Comparison of ENCODE assay signal across 8 cellular contexts in genomic region chr1:2194319-2194897, GRCh38. TPM values are rescaled to one million over a fixed set of nuclear protein-coding genes. Genes with fewer than 3 reads are reported as not detected.
DNase-seq lines count a peak whose midpoint lies in the region; ATAC-seq and TF ChIP-seq lines count a peak whose summit lies in the region.

TSS of gene FAAP20 (minus strand) at chr1:2194772. CDS start at chr1:2194749, 23 bp downstream.

- peak within 1 kb of the TSS; percentile 82 for H3K4me2 ChIP-seq in KMS-11

- H3K36me3 ChIP-seq in KMS-11 (ENCODE audit: insufficient read depth): no peaks in the 10 kb centered on the region
- H3K36me3 ChIP-seq in right lobe of liver: no peaks in the 10 kb centered on the region

- no peaks in the 10 kb centered on the region for H4K20me1 ChIP-seq in KMS-11 (ENCODE audit: insufficient read depth)

- no peak for TF ChIP-seq CTCF in KMS-11 (conservative IDR thresholded peaks at IDR 0.05; ENCODE audit: low read depth, low read length)
- TF ChIP-seq CTCF in VCaP (conservative IDR thresholded peaks at IDR 0.05): no peak
- no peak for TF ChIP-seq CTCF in right lobe of liver (IDR thresholded peaks at IDR 0.05)

- H3K4me1 ChIP-seq in KMS-11 (ENCODE audit: low read depth, poor library complexity, severe bottlenecking): no peaks in the 10 kb centered on the region
- peaks cover 0 to 31% (median 13%) of the 10 kb centered on the region in 4 donors for H3K4me1 ChIP-seq in right lobe of liver

- ATAC-seq in GM21737 (IDR thresholded peaks at IDR 0.05; ENCODE audit: unreplicated experiment): peak; percentile 39
- peak; percentile 42 to 67 (median 58) for ATAC-seq in right lobe of liver

- H3K27me3 ChIP-seq in KMS-11 (ENCODE audit: insufficient read depth, low read depth) (peaks cover 50% of the 10 kb centered on the region), right lobe of liver (no peaks in the 10 kb centered on the region)

- intact Hi-C loops in right lobe of liver (cut with DNase I): loop anchor here in 1 of 2 donors (2.0 kb wide), 1 partner anchor 186 kb away; no protein-coding TSS in a partner anchor

- H3K9ac ChIP-seq in KMS-11: no peak within 1 kb of the TSS; the same call in 1 of the 2 replicates

- H3K4me3 ChIP-seq in KMS-11 (IDR thresholded peaks at IDR 0.05; ENCODE audit: insufficient read depth, low read depth, low read length): no peak within 1 kb of the TSS
- peak within 1 kb of the TSS; percentile 60 to 66 (median 63) for H3K4me3 ChIP-seq in right lobe of liver

- DNase-seq in DMS 273 (lab: John Stamatoyannopoulos, UW; ENCODE audit: unreplicated experiment) (peak; percentile 84), DMS 273 treated with DMSO at 0.1 percent for 48 hours (lab: John Stamatoyannopoulos, UW) (no peak), dermis microvascular lymphatic vessel endothelial cell (ENCODE audit: low read depth in 2 of 2) (peak in 1 of 2 donors; percentile 65), right lobe of liver (peak in 1 of 3 donors; percentile 78)
- peak; percentile 49 to 69 (median 50) for DNase-seq in stimulated activated CD4-positive, alpha-beta T cell treated with anti-CD3 and anti-CD28 coated beads, TNF-alpha, amount 100 ng/mL, for 48 hours (ENCODE audit: low read depth in 3 of 3)

- no peaks in the 10 kb centered on the region for H3K9me3 ChIP-seq in right lobe of liver

- H2AFZ ChIP-seq in KMS-11 (ENCODE audit: low read depth): peak within 1 kb of the TSS; percentile 85

- WGBS in right lobe of liver (ENCODE audit: insufficient coverage, low coverage, low lambda C conversion rate, missing lambda C conversion rate): 3% methylated on average over 7 of the region's 63 CpGs

- no peaks in the 10 kb centered on the region for H3K79me2 ChIP-seq in KMS-11 (ENCODE audit: insufficient read depth, low read depth)

- 0 out of 2 replicates have a peak within 1 kb of the TSS, but pooled peaks have one; percentile 11 for H3K27ac ChIP-seq in KMS-11
- H3K27ac ChIP-seq in VCaP: peak within 1 kb of the TSS; percentile 97
- peak within 1 kb of the TSS; percentile 72 to 89 (median 82) for H3K27ac ChIP-seq in right lobe of liver

- no peak for TF ChIP-seq POLR2A in right lobe of liver (IDR thresholded peaks at IDR 0.05)

RNA-seq across cellular contexts. Expression of gene FAAP20, which starts in this region (rescaled TPM):
- 10.3 and 20.9 TPM in 2 replicates for total RNA-seq in dermis microvascular lymphatic vessel endothelial cell
- total RNA-seq in right lobe of liver: 10 to 100 TPM; 18.9 to 26.0 (median 24.4) TPM

Comparison
In these comparisons a context has a peak if more than half of its experiments do, and no peak if none do; other contexts are left out.
1. H3K27ac ChIP-seq: peak in every context shown above with its lines; median percentile 97 in VCaP; 82 in right lobe of liver; 11 in KMS-11.